Comparison of ENCODE assay signal across 9 cellular contexts in genomic region chr9:6973762-6974161, GRCh38.
DNase-seq lines count a peak whose midpoint lies in the region; ATAC-seq and TF ChIP-seq lines count a peak whose summit lies in the region.
"Had no signal": no experiment of that assay in that cellular context is flagged by ENCODE, and none has a peak within 500 bp of the region (broad histone marks: within the 10 kb centered on the region; RNA-seq: fewer than 3 reads in every experiment).

No MANE protein-coding gene starts in this region.

- no peaks in the 10 kb centered on the region for H3K27me3 ChIP-seq in brain microvascular endothelial cell (replicated peaks)

- H3K9me3 Mint-ChIP-seq in CD14-positive monocyte = no peaks in the 10 kb centered on the region

- H3K36me3 ChIP-seq in brain microvascular endothelial cell (replicated peaks) = no peaks in the 10 kb centered on the region

- DNase-seq in epithelial cell of esophagus (ENCODE audit: low read depth) (peak; percentile 69), CD14-positive monocyte (ENCODE audit: low spot score) (no peak), brain microvascular endothelial cell (no peak), NCI-H748 (lab: John Stamatoyannopoulos, UW; ENCODE audit: unreplicated experiment) (no peak), posterior vena cava (ENCODE audit: low spot score) (no peak)
- DNase-seq: NCI-H187 had no signal

- H3K4me3 ChIP-seq in epithelial cell of esophagus (ENCODE audit: low read length) = no peak overlapping the region
- H3K4me3 ChIP-seq in brain microvascular endothelial cell (ENCODE audit: low read depth, low read length) = no peak overlapping the region

- TF ChIP-seq CTCF in epithelial cell of esophagus (IDR thresholded peaks at IDR 0.05; ENCODE audit: insufficient read depth, low read depth, low read length, missing control alignments) = no peak
- TF ChIP-seq CTCF in CD14-positive monocyte (IDR thresholded peaks at IDR 0.05) = no peak
- TF ChIP-seq CTCF in brain microvascular endothelial cell (IDR thresholded peaks at IDR 0.05; ENCODE audit: low read depth, low read length, missing control alignments) = no peak

- H3K27ac Mint-ChIP-seq in CD14-positive monocyte = no peak overlapping the region

- intact Hi-C loops in CD14-positive monocyte (cut with micrococcal nuclease) = no loop called here
- intact Hi-C loops in posterior vena cava (cut with DNase I) = no loop called here

- H3K36me3 Mint-ChIP-seq in CD14-positive monocyte = peaks cover 5 to 8% of the 10 kb centered on the region in 2 donors

- H3K4me1 Mint-ChIP-seq in CD14-positive monocyte = peaks cover 10% of the 10 kb centered on the region

- no peak overlapping the region for H3K27ac ChIP-seq in brain microvascular endothelial cell

- H3K27me3 Mint-ChIP-seq in CD14-positive monocyte (ENCODE audit: low read depth in 3 of 3) = peaks cover 0 to 1% (median 0%) of the 10 kb centered on the region in 3 donors

- ATAC-seq in GM18858 (IDR thresholded peaks at IDR 0.05; ENCODE audit: unreplicated experiment) = peak; percentile 100
- peak; percentile 95 for ATAC-seq in GM21723 (IDR thresholded peaks at IDR 0.05; ENCODE audit: unreplicated experiment)
- peak; percentile 98 for ATAC-seq in HG03520 (IDR thresholded peaks at IDR 0.05; ENCODE audit: unreplicated experiment)

- in situ Hi-C loops in brain microvascular endothelial cell (cut with HindIII; ENCODE audit: low pct_ligation_motif_present, low sequenced_read_pairs) = no loop called here

- no peak overlapping the region for H3K4me3 Mint-ChIP-seq in CD14-positive monocyte
